20 cellular contexts compared by ENCODE assay signal in genomic region chr3:104206925-104207324, GRCh38.
A peak's percentile ranks its signal among the peaks of the same experiment; 100 is the strongest.
DNase-seq lines count a peak whose midpoint lies in the region; ATAC-seq, FAIRE-seq and TF ChIP-seq lines count a peak whose summit lies in the region.
"Had no signal": no experiment of that assay in that cellular context is flagged by ENCODE, and none has a peak within 500 bp of the region (broad histone marks: within the 10 kb centered on the region; RNA-seq: fewer than 3 reads in every experiment).

No MANE protein-coding gene starts in this region.

- no peaks in the 10 kb centered on the region for H3K36me3 ChIP-seq in bronchial epithelial cell (ENCODE audit: control insufficient read depth, insufficient read depth, low read length)
- H3K36me3 ChIP-seq: brain microvascular endothelial cell, colonic mucosa had no signal

- DNase-seq in NCI-H1417 (lab: John Stamatoyannopoulos, UW) = peak; percentile 14 to 69 (median 32)
- no peak for DNase-seq in NCI-H1417 treated with DMSO at 0.1 percent for 48 hours (lab: John Stamatoyannopoulos, UW)
- peak; percentile 8 for DNase-seq in HCEC 1CT
- peak; percentile 65 for DNase-seq in NCI-H345 (lab: John Stamatoyannopoulos, UW)
- peak; percentile 57 for DNase-seq in bronchial epithelial cell (ENCODE audit: low read depth)
- no peak for DNase-seq in omental fat pad (ENCODE audit: low spot score)
- no peak for DNase-seq in activated T-cell treated with anti-CD3 and anti-CD28 coated beads for 4 hours
- no peak for DNase-seq in GM03348 (ENCODE audit: low spot score)
- DNase-seq: activated CD4-positive, alpha-beta T cell treated with anti-CD3 and anti-CD28 coated beads for 48 hours; brain microvascular endothelial cell; colonic mucosa; GF-D8; glutamatergic neuron; GM23248; left ventricle myocardium superior; mucosa of descending colon; posterior cingulate gyrus; Right ventricle myocardium superior had no signal

- no peak for TF ChIP-seq CTCF in bronchial epithelial cell (IDR thresholded peaks at IDR 0.05; ENCODE audit: insufficient read depth, low read length, severe bottlenecking)
- TF ChIP-seq CTCF in omental fat pad (IDR thresholded peaks at IDR 0.05) = no peak

- H3K27me3 ChIP-seq in bronchial epithelial cell (ENCODE audit: control insufficient read depth, insufficient read depth, low read length) = no peaks in the 10 kb centered on the region
- H3K27me3 ChIP-seq: brain microvascular endothelial cell, colonic mucosa had no signal

- ATAC-seq in omental fat pad (ENCODE audit: low FRiP score) = no peak
- ATAC-seq: GM12878, left ventricle myocardium superior, mucosa of descending colon had no signal

- H3K4me3 ChIP-seq in bronchial epithelial cell (ENCODE audit: low read depth, low read length) = no peak overlapping the region
- H3K4me3 ChIP-seq: colonic mucosa, GM12878, GM23248, mucosa of descending colon had no signal

- FAIRE-seq in bronchial epithelial cell (lab: Jason Lieb, UNC) = no peak
- FAIRE-seq: D721Med, GM12878 had no signal

Comparison
In these comparisons a context has a peak if more than half of its experiments do, and no peak if none do; other contexts are left out.
1. DNase-seq: peak in NCI-H1417 (3 of 3), HCEC 1CT (single experiment), NCI-H345 (single experiment) and bronchial epithelial cell (single experiment); none in NCI-H1417 treated with DMSO at 0.1 percent for 48 hours (single experiment), omental fat pad (single experiment), activated T-cell treated with anti-CD3 and anti-CD28 coated beads for 4 hours (single experiment) and GM03348 (single experiment).